12 cellular contexts compared by ENCODE assay signal in genomic region chr16:89667000-89667399, GRCh38. TPM values are rescaled to one million over a fixed set of nuclear protein-coding genes. Genes with fewer than 3 reads are reported as not detected.
A peak's percentile ranks its signal among the peaks of the same experiment; 100 is the strongest.
DNase-seq lines count a peak whose midpoint lies in the region; ATAC-seq, FAIRE-seq and TF ChIP-seq lines count a peak whose summit lies in the region.
"Not testable (repeated sequence)": the region's sequence is repeated elsewhere in the genome, so short reads cannot be mapped to it uniquely, and the experiment has no call there.
"Had no signal": no experiment of that assay in that cellular context is flagged by ENCODE, and none has a peak within 500 bp of the region (broad histone marks: within the 10 kb centered on the region; RNA-seq: fewer than 3 reads in every experiment).

No MANE protein-coding gene starts in this region.

- H3K27me3 Mint-ChIP-seq in activated CD4-positive, alpha-beta memory T cell treated with anti-CD3 and anti-CD28 coated beads for 36 hours, result not testable (repeated sequence)

- CTCF ChIA-PET in PC-3 (lab: Charles Lee) (interaction anchor here (0.6 kb wide), 1 partner anchor 343 kb away, joined by 3 read pairs; no protein-coding TSS in a partner anchor), endothelial cell of umbilical vein (lab: Charles Lee) (interaction anchor here (1.2 kb wide), 2 partner anchors 52 to 110 kb away, joined by 3 to 8 read pairs; no protein-coding TSS in a partner anchor)
- CTCF ChIA-PET in activated CD4-positive, alpha-beta memory T cell treated with anti-CD3 and anti-CD28 coated beads for 36 hours (lab: Charles Lee), result interaction anchor here (0.8 to 1.2 kb wide), 2 partner anchors 66 to 91 kb away, joined by 3 read pairs; partner anchors contain the start of gene CPNE7

- not testable (repeated sequence) for H3K4me2 ChIP-seq in KMS-11; PC-3 (ENCODE audit: low read length); endothelial cell of umbilical vein (ENCODE audit: insufficient read depth, low read length)

- H3K4me3 ChIP-seq in BE2C (ENCODE audit: low read depth, low read length); GM12864 (ENCODE audit: low read depth, low read length); KMS-11 (IDR thresholded peaks at IDR 0.05; ENCODE audit: insufficient read depth, low read depth, low read length); PC-3 (ENCODE audit: low read length); endothelial cell of umbilical vein (replicated peaks in 1 of 3; ENCODE audit: insufficient read depth in 1 of 3, low read depth in 1 of 3, low read length in 3 of 3): not testable (repeated sequence)

- DNase-seq in BE2C (peak; percentile 73), PC-3 (peak; percentile 39), endothelial cell of umbilical vein (ENCODE audit: low read depth, low spot score) (peak; percentile 24), iris pigment epithelial cell (ENCODE audit: low read depth) (peak; percentile 50), pons (ENCODE audit: low spot score) (peak; percentile 16)
- DNase-seq in GM12864 (ENCODE audit: low read depth), result not testable (repeated sequence)
- peak; percentile 38 for DNase-seq in activated CD4-positive, alpha-beta memory T cell treated with anti-CD3 and anti-CD28 coated beads for 36 hours

- not testable (repeated sequence) for H3F3A ChIP-seq in PC-3 (ENCODE audit: low read length, unreplicated experiment)

- peak; percentile 62 for TF ChIP-seq CTCF in BE2C (IDR thresholded peaks at IDR 0.05; ENCODE audit: low read depth, low read length)
- TF ChIP-seq CTCF in GM12864 (IDR thresholded peaks at IDR 0.05; ENCODE audit: low read depth, low read length, missing control alignments), result peak; percentile 36
- TF ChIP-seq CTCF in KMS-11 (conservative IDR thresholded peaks at IDR 0.05; ENCODE audit: low read depth, low read length), result peak; percentile 52; the same call in 1 of the 2 replicates
- peak; percentile 29; the same call in 1 of the 2 replicates for TF ChIP-seq CTCF in PC-3 (conservative IDR thresholded peaks at IDR 0.05; ENCODE audit: low read depth, low read length)
- TF ChIP-seq CTCF in endothelial cell of umbilical vein (IDR thresholded peaks at IDR 0.05; ENCODE audit: extremely low read depth in 1 of 2, insufficient read depth in 1 of 2, low read depth in 1 of 2, low read length in 2 of 2), result peak in 1 of 2 donors; percentile 36

- peaks cover 11% of the 10 kb centered on the region for H3K4me1 Mint-ChIP-seq in activated CD4-positive, alpha-beta memory T cell treated with anti-CD3 and anti-CD28 coated beads for 36 hours (ENCODE audit: low read depth)

- TF ChIP-seq POLR2A in endothelial cell of umbilical vein (IDR thresholded peaks at IDR 0.05; ENCODE audit: low read depth, low read length), result not testable (repeated sequence)

- BruUV-seq in PC-3 (replicated peaks; lab: Mats Ljungman, UMichigan); endothelial cell of umbilical vein (replicated peaks; lab: Mats Ljungman, UMichigan): not testable (repeated sequence)

- H3K9me3 ChIP-seq in BE2C; PC-3 (ENCODE audit: low read length); endothelial cell of umbilical vein (replicated peaks; ENCODE audit: control insufficient read depth, insufficient read depth, low read length): not testable (repeated sequence)

- H3K4me3 Mint-ChIP-seq in activated CD4-positive, alpha-beta memory T cell treated with anti-CD3 and anti-CD28 coated beads for 36 hours, result not testable (repeated sequence)

- not testable (repeated sequence) for H3K36me3 ChIP-seq in BE2C; KMS-11 (ENCODE audit: insufficient read depth); PC-3 (ENCODE audit: low read depth, low read length); endothelial cell of umbilical vein (ENCODE audit: control insufficient read depth in 2 of 2, extremely low read depth in 1 of 2, insufficient read depth in 2 of 2, low read length in 2 of 2)

- H2AFZ ChIP-seq in KMS-11 (ENCODE audit: low read depth); PC-3 (ENCODE audit: low read length); endothelial cell of umbilical vein (ENCODE audit: low read depth, low read length): not testable (repeated sequence)

- POLR2A ChIA-PET in PC-3 (lab: Charles Lee; ENCODE audit: unreplicated experiment); activated CD4-positive, alpha-beta memory T cell treated with anti-CD3 and anti-CD28 coated beads for 36 hours (lab: Charles Lee); endothelial cell of umbilical vein (lab: Charles Lee): not testable (repeated sequence)

- not testable (repeated sequence) for H3K9me1 ChIP-seq in endothelial cell of umbilical vein (replicated peaks; ENCODE audit: control insufficient read depth, extremely low read depth, insufficient read depth, low read length)

- not testable (repeated sequence) for H3K4me1 ChIP-seq in BE2C; KMS-11 (ENCODE audit: low read depth, poor library complexity, severe bottlenecking); PC-3 (ENCODE audit: insufficient read depth, low read length); endothelial cell of umbilical vein (ENCODE audit: control insufficient read depth, extremely low read depth, insufficient read depth, low read length)

- not testable (repeated sequence) for H3K9me3 Mint-ChIP-seq in activated CD4-positive, alpha-beta memory T cell treated with anti-CD3 and anti-CD28 coated beads for 36 hours

- dilution Hi-C loops in endothelial cell of umbilical vein (cut with MboI; ENCODE audit: extremely low pct_ligation_motif_present, low sequenced_read_pairs), result not testable (repeated sequence)

- H4K20me1 ChIP-seq in KMS-11 (ENCODE audit: insufficient read depth); PC-3 (ENCODE audit: low read length); endothelial cell of umbilical vein (replicated peaks; ENCODE audit: control insufficient read depth, extremely low read depth, insufficient read depth, low read length): not testable (repeated sequence)

- intact Hi-C loops in PC-3 (cut with micrococcal nuclease); activated CD4-positive, alpha-beta memory T cell treated with anti-CD3 and anti-CD28 coated beads for 36 hours (cut with micrococcal nuclease); endothelial cell of umbilical vein (cut with micrococcal nuclease): not testable (repeated sequence)

- not testable (repeated sequence) for H3K9ac ChIP-seq in KMS-11; PC-3 (ENCODE audit: low read length); endothelial cell of umbilical vein (replicated peaks; ENCODE audit: extremely low read depth, insufficient read depth, low read length)

- not testable (repeated sequence) for H3K36me3 Mint-ChIP-seq in activated CD4-positive, alpha-beta memory T cell treated with anti-CD3 and anti-CD28 coated beads for 36 hours

- not testable (repeated sequence) for H3K27ac ChIP-seq in KMS-11; PC-3 (ENCODE audit: low read length); endothelial cell of umbilical vein (ENCODE audit: insufficient read depth, low read depth, low read length)

- not testable (repeated sequence) for H3K27me3 ChIP-seq in BE2C; KMS-11 (ENCODE audit: insufficient read depth, low read depth); PC-3 (ENCODE audit: low read length); endothelial cell of umbilical vein (ENCODE audit: control insufficient read depth in 2 of 2, insufficient read depth in 2 of 2, low read length in 2 of 2)

- H3K79me2 ChIP-seq in KMS-11 (ENCODE audit: insufficient read depth, low read depth); PC-3 (ENCODE audit: low read length); endothelial cell of umbilical vein (ENCODE audit: control insufficient read depth, insufficient read depth, low read length): not testable (repeated sequence)

- not testable (repeated sequence) for ATAC-seq in PC-3

- FAIRE-seq in endothelial cell of umbilical vein (lab: Jason Lieb, UNC), result peak; percentile 42

- not testable (repeated sequence) for H3K9me2 ChIP-seq in PC-3 (replicated peaks; ENCODE audit: low read length)

- not testable (repeated sequence) for H3K27ac Mint-ChIP-seq in activated CD4-positive, alpha-beta memory T cell treated with anti-CD3 and anti-CD28 coated beads for 36 hours

RNA-seq across cellular contexts. Expression of gene SPATA33, which starts 9.4 kb away (rescaled TPM):
- polyA plus RNA-seq in BE2C (2012; ENCODE audit: insufficient read depth, insufficient read length, low read depth), result 6.1 TPM
- 7.9 and 10.1 TPM in 2 replicates for total RNA-seq in PC-3 (2014; rRNA removed)
- total RNA-seq in activated CD4-positive, alpha-beta memory T cell treated with anti-CD3 and anti-CD28 coated beads for 36 hours, result 10 to 100 TPM in 1 of 2 experiments, 1 to 10 TPM in 1; 7.1 to 10.1 TPM
- total RNA-seq in endothelial cell of umbilical vein, result 11.4 and 13.7 TPM in 2 replicates
- 3.5 and 4.7 TPM in 2 replicates for polyA plus RNA-seq in endothelial cell of umbilical vein
- polyA plus RNA-seq in endothelial cell of umbilical vein (2011; cell fraction: cytosol; rRNA removed), result 3.8 and 3.9 TPM in 2 replicates
- polyA plus RNA-seq in endothelial cell of umbilical vein (2011; cell fraction: nucleus; rRNA removed), result 9.7 and 11.2 TPM in 2 replicates
- polyA plus RNA-seq in endothelial cell of umbilical vein (2012), result 6.5 and 6.8 TPM in 2 replicates
- polyA minus RNA-seq in endothelial cell of umbilical vein, result 4.0 and 4.4 TPM in 2 replicates
- polyA minus RNA-seq in endothelial cell of umbilical vein (2011; cell fraction: cytosol; rRNA and poly(A)+ RNA removed), result 4.4 TPM
- 5.0 and 5.3 TPM in 2 replicates for polyA minus RNA-seq in endothelial cell of umbilical vein (2011; cell fraction: nucleus; rRNA and poly(A)+ RNA removed)

RNA-seq across cellular contexts. Expression of gene CHMP1A, which starts 9.5 kb away (rescaled TPM):
- polyA plus RNA-seq in BE2C (2012; ENCODE audit: insufficient read depth, insufficient read length, low read depth), result 99.0 TPM
- total RNA-seq in PC-3 (2014; rRNA removed), result 108 and 133 TPM in 2 replicates
- 10 to 100 TPM; 74.6 to 76.3 TPM for total RNA-seq in activated CD4-positive, alpha-beta memory T cell treated with anti-CD3 and anti-CD28 coated beads for 36 hours
- 83.9 and 86.3 TPM in 2 replicates for total RNA-seq in endothelial cell of umbilical vein
- polyA plus RNA-seq in endothelial cell of umbilical vein, result 101 and 110 TPM in 2 replicates
- 64.1 and 84.6 TPM in 2 replicates for polyA plus RNA-seq in endothelial cell of umbilical vein (2011; cell fraction: cytosol; rRNA removed)
- polyA plus RNA-seq in endothelial cell of umbilical vein (2011; cell fraction: nucleus; rRNA removed), result 98.7 and 105 TPM in 2 replicates
- 67.5 and 82.6 TPM in 2 replicates for polyA plus RNA-seq in endothelial cell of umbilical vein (2012)
- 82.6 and 99.7 TPM in 2 replicates for polyA minus RNA-seq in endothelial cell of umbilical vein
- 64.0 TPM for polyA minus RNA-seq in endothelial cell of umbilical vein (2011; cell fraction: cytosol; rRNA and poly(A)+ RNA removed)
- polyA minus RNA-seq in endothelial cell of umbilical vein (2011; cell fraction: nucleus; rRNA and poly(A)+ RNA removed), result 24.9 and 33.4 TPM in 2 replicates

RNA-seq across cellular contexts. Expression of gene CDK10, which starts 19.5 kb away (rescaled TPM):
- polyA plus RNA-seq in BE2C (2012; ENCODE audit: insufficient read depth, insufficient read length, low read depth), result 147 TPM
- 50.0 and 51.1 TPM in 2 replicates for total RNA-seq in PC-3 (2014; rRNA removed)
- 10 to 100 TPM; 90.0 to 92.4 TPM for total RNA-seq in activated CD4-positive, alpha-beta memory T cell treated with anti-CD3 and anti-CD28 coated beads for 36 hours
- 84.0 and 99.9 TPM in 2 replicates for total RNA-seq in endothelial cell of umbilical vein
- 74.5 and 83.8 TPM in 2 replicates for polyA plus RNA-seq in endothelial cell of umbilical vein
- 38.4 and 55.0 TPM in 2 replicates for polyA plus RNA-seq in endothelial cell of umbilical vein (2011; cell fraction: cytosol; rRNA removed)
- polyA plus RNA-seq in endothelial cell of umbilical vein (2011; cell fraction: nucleus; rRNA removed), result 427 and 457 TPM in 2 replicates
- polyA plus RNA-seq in endothelial cell of umbilical vein (2012), result 40.9 and 50.9 TPM in 2 replicates
- polyA minus RNA-seq in endothelial cell of umbilical vein, result 46.7 and 52.0 TPM in 2 replicates
- polyA minus RNA-seq in endothelial cell of umbilical vein (2011; cell fraction: cytosol; rRNA and poly(A)+ RNA removed), result 15.4 TPM
- polyA minus RNA-seq in endothelial cell of umbilical vein (2011; cell fraction: nucleus; rRNA and poly(A)+ RNA removed), result 55.0 and 57.4 TPM in 2 replicates

RNA-seq across cellular contexts. Expression of gene SPATA2L, which starts 34.5 kb away (rescaled TPM):
- 16.8 TPM for polyA plus RNA-seq in BE2C (2012; ENCODE audit: insufficient read depth, insufficient read length, low read depth)
- total RNA-seq in PC-3 (2014; rRNA removed) (12.2 and 21.5 TPM in 2 replicates), endothelial cell of umbilical vein (7.4 and 8.7 TPM in 2 replicates)
- 1 to 10 TPM; 6.8 to 7.6 TPM for total RNA-seq in activated CD4-positive, alpha-beta memory T cell treated with anti-CD3 and anti-CD28 coated beads for 36 hours
- polyA plus RNA-seq in endothelial cell of umbilical vein, result 7.3 and 11.6 TPM in 2 replicates
- 3.4 and 7.2 TPM in 2 replicates for polyA plus RNA-seq in endothelial cell of umbilical vein (2011; cell fraction: cytosol; rRNA removed)
- 3.5 and 4.1 TPM in 2 replicates for polyA plus RNA-seq in endothelial cell of umbilical vein (2011; cell fraction: nucleus; rRNA removed)
- polyA plus RNA-seq in endothelial cell of umbilical vein (2012), result 4.9 and 7.4 TPM in 2 replicates
- 3.0 and 3.2 TPM in 2 replicates for polyA minus RNA-seq in endothelial cell of umbilical vein
- 6.6 TPM for polyA minus RNA-seq in endothelial cell of umbilical vein (2011; cell fraction: cytosol; rRNA and poly(A)+ RNA removed)
- 1.6 and 4.2 TPM in 2 replicates for polyA minus RNA-seq in endothelial cell of umbilical vein (2011; cell fraction: nucleus; rRNA and poly(A)+ RNA removed)

RNA-seq across cellular contexts. Expression of gene DPEP1, which starts 53.6 kb away (rescaled TPM):
- 0.91 TPM for polyA plus RNA-seq in BE2C (2012; ENCODE audit: insufficient read depth, insufficient read length, low read depth)
- total RNA-seq in PC-3 (2014; rRNA removed) (0.23 TPM in 1 of 2 replicates, not detected in the other), endothelial cell of umbilical vein (0.44 and 0.60 TPM in 2 replicates)
- not detected for total RNA-seq in activated CD4-positive, alpha-beta memory T cell treated with anti-CD3 and anti-CD28 coated beads for 36 hours
- polyA plus RNA-seq in endothelial cell of umbilical vein, result 0.37 and 0.99 TPM in 2 replicates
- polyA plus RNA-seq in endothelial cell of umbilical vein (2011; cell fraction: cytosol; rRNA removed), result 0.06 and 0.38 TPM in 2 replicates
- 1.1 and 1.4 TPM in 2 replicates for polyA plus RNA-seq in endothelial cell of umbilical vein (2011; cell fraction: nucleus; rRNA removed)
- polyA plus RNA-seq in endothelial cell of umbilical vein (2012), result 0.15 and 0.17 TPM in 2 replicates
- 0.55 and 0.66 TPM in 2 replicates for polyA minus RNA-seq in endothelial cell of umbilical vein
- not detected for polyA minus RNA-seq in endothelial cell of umbilical vein (2011; cell fraction: cytosol; rRNA and poly(A)+ RNA removed)
- polyA minus RNA-seq in endothelial cell of umbilical vein (2011; cell fraction: nucleus; rRNA and poly(A)+ RNA removed), result 0.48 TPM in 1 of 2 replicates, not detected in the other
- total RNA-seq: activated naive CD8-positive, alpha-beta T cell treated with anti-CD3 and anti-CD28 coated beads, Interleukin-2, amount 10 ng/mL, durations not matched to agents 7 days and 5 days; naive thymus-derived CD8-positive, alpha-beta T cell; sciatic nerve; vagina had no signal
- polyA plus RNA-seq: naive thymus-derived CD8-positive, alpha-beta T cell had no signal
